In genomic region chr16:23225109-23225508, GRCh38 we compare ENCODE assay signal across 2 cellular contexts.
TF ChIP-seq lines count a peak whose summit lies in the region.

No MANE protein-coding gene starts in this region.

TF ChIP-seq in HepG2, 621 proteins besides CTCF, POLR2A, EP300 and RAD21 (continues in another document):
- TF ChIP-seq SYNCRIP (IDR thresholded peaks at IDR 0.05; ENCODE audit: insufficient read depth, low read depth, low read length) (no peak), ZNF460 (CRISPR knock-in tag; IDR thresholded peaks at IDR 0.05; ENCODE audit: borderline replicate concordance) (no peak), HDAC1 (CRISPR knock-in tag; IDR thresholded peaks at IDR 0.05) (no peak), CCAR2 (optimal IDR thresholded peaks at IDR 0.05; ENCODE audit: low read depth, low read length) (no peak), CERS6 (CRISPR knock-in tag; IDR thresholded peaks at IDR 0.05) (no peak), ZBTB40 (IDR thresholded peaks at IDR 0.05) (peak; percentile 19; the same call in 1 of the 2 replicates), ZBTB40 (CRISPR knock-in tag; IDR thresholded peaks at IDR 0.05) (no peak), ZNF660 (CRISPR knock-in tag; IDR thresholded peaks at IDR 0.05; ENCODE audit: borderline replicate concordance, low read depth) (no peak), CAMTA2 (CRISPR knock-in tag; IDR thresholded peaks at IDR 0.05; ENCODE audit: borderline replicate concordance) (no peak)

TF ChIP-seq in GM12878, 131 proteins besides CTCF, POLR2A, EP300 and RAD21:
- TF ChIP-seq E4F1 (IDR thresholded peaks at IDR 0.05; ENCODE audit: borderline replicate concordance, partially characterized antibody) (peak; percentile 31), RBBP5 (conservative IDR thresholded peaks at IDR 0.05) (no peak)
